ENCODE assay signal across 1 cellular context in the genomic region with DNA sequence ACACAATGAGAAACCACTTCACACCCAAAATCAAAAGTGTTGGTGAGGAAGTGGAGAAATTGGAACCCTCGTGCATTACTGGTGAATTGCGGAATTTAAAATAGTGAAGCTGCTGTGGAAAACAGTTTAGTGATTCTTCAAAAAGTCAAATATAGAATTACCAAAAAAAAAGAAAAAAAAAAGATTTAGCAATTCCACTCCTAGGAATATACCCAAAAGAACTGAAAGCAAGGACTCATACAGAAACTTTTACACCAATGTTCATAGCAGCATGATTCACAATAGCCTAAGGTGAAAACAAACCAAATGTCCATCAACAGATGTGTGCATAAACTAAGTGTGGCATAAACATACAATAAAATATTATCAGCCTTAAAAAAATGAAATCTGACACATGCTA.
TF ChIP-seq lines count a peak whose summit lies in the region.

No MANE protein-coding gene starts in this region.

TF ChIP-seq in HCT116, 20 proteins besides CTCF, POLR2A, EP300 and RAD21 (continued from another document):
- TF ChIP-seq ZBTB33 (IDR thresholded peaks at IDR 0.05; ENCODE audit: extremely low read depth, insufficient replicate concordance, low read length) (no peak), EZH2phosphoT487 (IDR thresholded peaks at IDR 0.05; ENCODE audit: borderline replicate concordance) (no peak), CEBPB (IDR thresholded peaks at IDR 0.05; ENCODE audit: low read depth) (no peak), JUND (IDR thresholded peaks at IDR 0.05) (no peak), SP1 (IDR thresholded peaks at IDR 0.05; ENCODE audit: low read depth) (no peak), SRF (IDR thresholded peaks at IDR 0.05; ENCODE audit: low read depth) (no peak), TCF7L2 (IDR thresholded peaks at IDR 0.05; ENCODE audit: borderline replicate concordance, extremely low read depth, insufficient read depth, insufficient read length) (no peak), EGR1 (IDR thresholded peaks at IDR 0.05; ENCODE audit: low read depth) (no peak), SIN3A (IDR thresholded peaks at IDR 0.05; ENCODE audit: low read depth) (no peak)
